ENCODE assay signal across 15 cellular contexts in genomic region chr7:149317986-149318672, GRCh38. TPM values are rescaled to one million over a fixed set of nuclear protein-coding genes. Genes with fewer than 3 reads are reported as not detected.
DNase-seq lines count a peak whose midpoint lies in the region; ATAC-seq and TF ChIP-seq lines count a peak whose summit lies in the region.
"Had no signal": no experiment of that assay in that cellular context is flagged by ENCODE, and none has a peak within 500 bp of the region (broad histone marks: within the 10 kb centered on the region; RNA-seq: fewer than 3 reads in every experiment).

No MANE protein-coding gene starts in this region.

- H3K79me2 ChIP-seq in PC-3 (ENCODE audit: low read length) = no peaks in the 10 kb centered on the region

- no peaks in the 10 kb centered on the region for H3F3A ChIP-seq in PC-3 (ENCODE audit: low read length, unreplicated experiment)

- ATAC-seq in PC-3 (no peak), GM21423 (IDR thresholded peaks at IDR 0.05; ENCODE audit: unreplicated experiment) (no peak)
- ATAC-seq: activated CD8-positive, alpha-beta memory T cell treated with anti-CD3 and anti-CD28 coated beads, Interleukin-2, amount 10 ng/mL, durations not matched to agents 7 days and 5 days had no signal

- TF ChIP-seq POLR2A in erythroblast (IDR thresholded peaks at IDR 0.05; ENCODE audit: low read length) = no peak

- H3K9ac ChIP-seq in PC-3 (ENCODE audit: low read length) = no peak overlapping the region

- no peak overlapping the region for H3K4me3 ChIP-seq in BE2C (ENCODE audit: low read depth, low read length)
- no peak overlapping the region for H3K4me3 ChIP-seq in H7 (ENCODE audit: insufficient read depth, low read depth, low read length)
- no peak overlapping the region for H3K4me3 ChIP-seq in PC-3 (ENCODE audit: low read length)
- H3K4me3 ChIP-seq: MG63, prostate gland had no signal

- TF ChIP-seq CTCF in BE2C (IDR thresholded peaks at IDR 0.05; ENCODE audit: low read depth, low read length) (peak; percentile 19; the same call in 1 of the 2 replicates), PC-3 (conservative IDR thresholded peaks at IDR 0.05; ENCODE audit: low read depth, low read length) (peak; percentile 43)

- CTCF ChIA-PET in PC-3 (lab: Charles Lee) = no interaction called here

- H3K27ac ChIP-seq in PC-3 (ENCODE audit: low read length) = no peak overlapping the region
- H3K27ac ChIP-seq: prostate gland had no signal

- intact Hi-C loops in PC-3 (cut with micrococcal nuclease) = no loop called here

- H3K4me2 ChIP-seq in PC-3 (ENCODE audit: low read length) = no peak overlapping the region

- no peaks in the 10 kb centered on the region for H3K9me3 ChIP-seq in BE2C
- H3K9me3 ChIP-seq in PC-3 (ENCODE audit: low read length) = no peaks in the 10 kb centered on the region
- H3K9me3 ChIP-seq: MG63, prostate gland had no signal

- no peaks in the 10 kb centered on the region for H3K36me3 ChIP-seq in BE2C
- H3K36me3 ChIP-seq in H7 (replicated peaks; ENCODE audit: control insufficient read depth, insufficient read depth, low read length) = no peaks in the 10 kb centered on the region
- H3K36me3 ChIP-seq in PC-3 (ENCODE audit: low read depth, low read length) = no peaks in the 10 kb centered on the region
- H3K36me3 ChIP-seq: MG63, prostate gland had no signal

- no peaks in the 10 kb centered on the region for H4K20me1 ChIP-seq in PC-3 (ENCODE audit: low read length)

- no peak overlapping the region for H2AFZ ChIP-seq in PC-3 (ENCODE audit: low read length)

- POLR2A ChIA-PET in PC-3 (lab: Charles Lee; ENCODE audit: unreplicated experiment) = no interaction called here

- peaks cover 19% of the 10 kb centered on the region for H3K27me3 ChIP-seq in BE2C
- no peaks in the 10 kb centered on the region for H3K27me3 ChIP-seq in H7 (ENCODE audit: control insufficient read depth, insufficient read depth, low read length)
- no peaks in the 10 kb centered on the region for H3K27me3 ChIP-seq in PC-3 (ENCODE audit: low read length)
- H3K27me3 ChIP-seq: MG63 had no signal

- in situ Hi-C loops in ACHN (cut with HindIII; ENCODE audit: low pct_ligation_motif_present, low pct_unique_long_range_greater_than_20kb, low sequenced_read_pairs) = no loop called here

- no TSS peak for BruUV-seq in PC-3 (replicated peaks; lab: Mats Ljungman, UMichigan)

- no peak for DNase-seq in BE2C
- DNase-seq in H7 = peak; percentile 85
- DNase-seq in PC-3 = peak; percentile 10
- peak; percentile 19 to 30 for DNase-seq in erythroblast (lab: John Stamatoyannopoulos, UW)
- DNase-seq in NCI-H2107 (lab: John Stamatoyannopoulos, UW) = no peak
- no peak for DNase-seq in OCI-M1 (lab: John Stamatoyannopoulos, UW)
- no peak for DNase-seq in ACHN
- DNase-seq: activated CD8-positive, alpha-beta memory T cell treated with anti-CD3 and anti-CD28 coated beads, Interleukin-2, amount 10 ng/mL, durations not matched to agents 7 days and 5 days; activated naive CD4-positive, alpha-beta T cell treated with Interleukin-2 at 50 U/mL for 16 hours; central memory CD4-positive, alpha-beta T cell; MG63; NK-92 treated with Interleukin-12 subunit alpha and Interleukin-12 subunit beta, amount 100 ng/mL, for 24 hours; stimulated activated CD4-positive, alpha-beta T cell treated with anti-CD3 and anti-CD28 coated beads, Interleukin-12 subunit alpha, Interleukin-12 subunit beta, amount 100 ng/mL, for 4 hours had no signal

- H3K4me1 ChIP-seq in BE2C = no peaks in the 10 kb centered on the region
- no peaks in the 10 kb centered on the region for H3K4me1 ChIP-seq in PC-3 (ENCODE audit: insufficient read depth, low read length)
- H3K4me1 ChIP-seq: prostate gland had no signal

- H3K9me2 ChIP-seq in PC-3 (replicated peaks; ENCODE audit: low read length) = no peaks in the 10 kb centered on the region

RNA-seq across cellular contexts. Expression of gene ZNF783, which starts 56.1 kb away (rescaled TPM):
- polyA plus RNA-seq in BE2C (2012; ENCODE audit: insufficient read depth, insufficient read length, low read depth) = 11.8 TPM
- total RNA-seq in H7 (2014; rRNA removed; shearing (Covaris generic)) = 3.2 and 6.1 TPM in 2 replicates
- 6.9 and 7.0 TPM in 2 replicates for total RNA-seq in PC-3 (2014; rRNA removed)

Comparison
In these comparisons a context has a peak if more than half of its experiments do, and no peak if none do; other contexts are left out.
1. DNase-seq: peak in H7 (single experiment), PC-3 (single experiment) and erythroblast (2 of 2); none in BE2C (single experiment), NCI-H2107 (single experiment), OCI-M1 (single experiment) and ACHN (single experiment).